1 cellular context compared by ENCODE assay signal in the genomic region with DNA sequence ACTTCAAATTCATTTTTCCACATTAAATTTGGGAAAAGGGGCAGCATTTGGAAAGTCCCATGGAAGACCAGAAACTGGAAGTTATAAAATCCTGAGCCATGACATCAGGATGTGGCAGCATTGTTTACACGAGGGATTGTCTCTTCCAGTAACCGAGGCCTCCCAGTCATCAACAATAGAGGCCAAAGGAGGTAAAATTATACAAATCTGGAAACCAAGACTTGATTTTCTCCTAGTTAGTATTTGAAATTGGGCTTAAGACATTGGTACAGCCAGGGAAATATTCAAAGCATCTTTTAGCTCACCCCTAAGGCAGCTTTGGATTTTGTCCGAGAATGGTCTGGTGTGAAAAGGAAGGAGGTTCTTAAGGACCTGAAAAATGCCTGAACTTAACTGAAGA.
TF ChIP-seq lines count a peak whose summit lies in the region.

No MANE protein-coding gene starts in this region.

TF ChIP-seq in SK-N-SH, 30 proteins besides CTCF, POLR2A, EP300 and RAD21:
- TF ChIP-seq FOXM1 (IDR thresholded peaks at IDR 0.05; ENCODE audit: low read depth) (no peak), GABPA (IDR thresholded peaks at IDR 0.05; ENCODE audit: low read depth) (no peak), GATA2 (CRISPR knock-in tag; IDR thresholded peaks at IDR 0.05) (no peak), EZH2phosphoT487 (IDR thresholded peaks at IDR 0.05; ENCODE audit: borderline replicate concordance, low read depth) (no peak), SIN3A (IDR thresholded peaks at IDR 0.05; ENCODE audit: borderline replicate concordance, low read depth, low read length) (no peak), RXRA (IDR thresholded peaks at IDR 0.05; ENCODE audit: borderline replicate concordance, low read depth) (no peak), MXI1 (IDR thresholded peaks at IDR 0.05; ENCODE audit: low read depth, low read length) (no peak), TAF1 (IDR thresholded peaks at IDR 0.05; ENCODE audit: borderline replicate concordance, low read depth, low read length) (no peak)
- TF ChIP-seq, protein P1, sequence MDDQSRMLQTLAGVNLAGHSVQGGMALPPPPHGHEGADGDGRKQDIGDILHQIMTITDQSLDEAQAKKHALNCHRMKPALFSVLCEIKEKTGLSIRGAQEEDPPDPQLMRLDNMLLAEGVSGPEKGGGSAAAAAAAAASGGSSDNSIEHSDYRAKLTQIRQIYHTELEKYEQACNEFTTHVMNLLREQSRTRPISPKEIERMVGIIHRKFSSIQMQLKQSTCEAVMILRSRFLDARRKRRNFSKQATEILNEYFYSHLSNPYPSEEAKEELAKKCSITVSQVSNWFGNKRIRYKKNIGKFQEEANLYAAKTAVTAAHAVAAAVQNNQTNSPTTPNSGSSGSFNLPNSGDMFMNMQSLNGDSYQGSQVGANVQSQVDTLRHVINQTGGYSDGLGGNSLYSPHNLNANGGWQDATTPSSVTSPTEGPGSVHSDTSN (IDR thresholded peaks at IDR 0.05), result no peak
TF ChIP-seq in SK-N-SH: peak in this region for 0.
